ENCODE assay signal across 8 cellular contexts in the genomic region with DNA sequence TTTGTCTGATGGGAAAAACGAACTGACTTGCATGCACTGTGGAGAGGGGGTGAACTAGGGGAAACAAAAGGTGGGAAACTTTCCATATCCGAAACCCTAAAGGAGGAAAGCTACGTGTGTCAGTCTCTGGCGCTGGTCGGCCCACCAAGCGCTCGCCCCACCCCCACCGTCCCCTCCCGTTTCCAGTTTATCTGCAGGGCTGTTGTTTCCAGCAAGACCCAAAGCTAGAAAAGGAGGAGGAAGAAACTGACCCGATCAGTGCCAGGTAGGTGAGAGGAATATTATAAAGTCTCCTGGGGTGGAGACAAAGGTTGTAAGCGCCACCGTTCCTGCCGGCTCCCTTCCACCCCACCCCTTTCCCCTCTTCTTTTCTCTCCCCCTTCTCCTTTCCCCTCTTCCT. TPM values are rescaled to one million over a fixed set of nuclear protein-coding genes. Genes with fewer than 3 reads are reported as not detected.
DNase-seq lines count a peak whose midpoint lies in the region; ATAC-seq and TF ChIP-seq lines count a peak whose summit lies in the region.

No MANE protein-coding gene starts in this region.

- CTCF ChIA-PET in CD8-positive, alpha-beta memory T cell (lab: Charles Lee) = no interaction called here

- no peaks in the 10 kb centered on the region for H3K36me3 Mint-ChIP-seq in CD8-positive, alpha-beta memory T cell

- no peaks in the 10 kb centered on the region for H3K9me3 ChIP-seq in CD8-positive, alpha-beta memory T cell (ENCODE audit: low read length)
- H3K9me3 ChIP-seq in MG63 (no peaks in the 10 kb centered on the region), upper lobe of right lung (no peaks in the 10 kb centered on the region)

- peak overlapping the region; percentile 9 for H3K27ac ChIP-seq in CD8-positive, alpha-beta memory T cell (ENCODE audit: low read depth, low read length)
- H3K27ac ChIP-seq in cingulate gyrus (ENCODE audit: low read depth, low read length) (peak overlapping the region; percentile 90), upper lobe of right lung (peak overlapping the region; percentile 81)

- peak overlapping the region in 1 of 8 donors; percentile 26 for H3K27ac Mint-ChIP-seq in CD8-positive, alpha-beta memory T cell

- peak overlapping the region; percentile 78 to 84 (median 80) for H3K4me3 Mint-ChIP-seq in CD8-positive, alpha-beta memory T cell

- no peak for DNase-seq in CD8-positive, alpha-beta memory T cell
- DNase-seq in MG63 (no peak), lung microvascular endothelial cell (ENCODE audit: low read depth in 2 of 2) (peak; percentile 26 to 47), upper lobe of right lung (no peak), NCI-H2029 (lab: John Stamatoyannopoulos, UW) (no peak), T-helper 9 cell (no peak)

- H3K36me3 ChIP-seq in CD8-positive, alpha-beta memory T cell (ENCODE audit: insufficient read depth, low read length) = no peaks in the 10 kb centered on the region
- H3K36me3 ChIP-seq in MG63 = peaks cover 7% of the 10 kb centered on the region
- no peaks in the 10 kb centered on the region for H3K36me3 ChIP-seq in upper lobe of right lung

- POLR2A ChIA-PET in CD8-positive, alpha-beta memory T cell (lab: Charles Lee) = no interaction called here

- intact Hi-C loops in upper lobe of right lung (cut with DNase I) = no loop called here

- ATAC-seq in upper lobe of right lung (peak; percentile 59), HG03280 (IDR thresholded peaks at IDR 0.05; ENCODE audit: unreplicated experiment) (no peak)

- H3K4me3 ChIP-seq in CD8-positive, alpha-beta memory T cell (ENCODE audit: low read length) = no peak overlapping the region
- H3K4me3 ChIP-seq in MG63 (peak overlapping the region; percentile 72), upper lobe of right lung (peak overlapping the region; percentile 61)

- H3K4me1 ChIP-seq in CD8-positive, alpha-beta memory T cell (ENCODE audit: insufficient read depth, low read length) = no peaks in the 10 kb centered on the region
- no peaks in the 10 kb centered on the region for H3K4me1 ChIP-seq in upper lobe of right lung

- H3K27me3 Mint-ChIP-seq in CD8-positive, alpha-beta memory T cell = peaks cover 3 to 14% of the 10 kb centered on the region in 2 donors

- H3K27me3 ChIP-seq in CD8-positive, alpha-beta memory T cell (ENCODE audit: insufficient read depth, low read length, poor library complexity, severe bottlenecking) = no peaks in the 10 kb centered on the region
- H3K27me3 ChIP-seq in MG63 (no peaks in the 10 kb centered on the region), upper lobe of right lung (no peaks in the 10 kb centered on the region)

- peaks cover 6 to 10% (median 9%) of the 10 kb centered on the region in 3 donors for H3K4me1 Mint-ChIP-seq in CD8-positive, alpha-beta memory T cell

- TF ChIP-seq CTCF in upper lobe of right lung (IDR thresholded peaks at IDR 0.05) = no peak

- no peaks in the 10 kb centered on the region for H3K9me3 Mint-ChIP-seq in CD8-positive, alpha-beta memory T cell

RNA-seq across cellular contexts. Expression of a gene that starts 0.6 kb away (rescaled TPM):
- 1 to 10 TPM; 2.8 to 3.4 TPM for total RNA-seq in CD8-positive, alpha-beta memory T cell
- 1.0 TPM for polyA plus RNA-seq in CD8-positive, alpha-beta memory T cell
- total RNA-seq in MG63 (2014; rRNA removed; shearing (Covaris generic); ENCODE audit: low replicate concordance) = 44.1 and 97.3 TPM in 2 replicates
- 64.1 and 83.7 TPM in 2 replicates for total RNA-seq in lung microvascular endothelial cell
- total RNA-seq in upper lobe of right lung = 45.4 TPM

RNA-seq across cellular contexts. Expression of a gene that starts 19.4 kb away (rescaled TPM):
- total RNA-seq in CD8-positive, alpha-beta memory T cell = 10 to 100 TPM in 1 of 2 experiments, 1 to 10 TPM in 1; 9.5 to 10.6 TPM
- polyA plus RNA-seq in CD8-positive, alpha-beta memory T cell = 33.7 TPM
- total RNA-seq in MG63 (2014; rRNA removed; shearing (Covaris generic); ENCODE audit: low replicate concordance) = 153 and 210 TPM in 2 replicates
- total RNA-seq in lung microvascular endothelial cell (200 and 209 TPM in 2 replicates), upper lobe of right lung (124 TPM)

RNA-seq across cellular contexts. Expression of a gene that starts 26.9 kb away (rescaled TPM):
- total RNA-seq in CD8-positive, alpha-beta memory T cell = not detected
- polyA plus RNA-seq in CD8-positive, alpha-beta memory T cell = not detected
- total RNA-seq in MG63 (2014; rRNA removed; shearing (Covaris generic); ENCODE audit: low replicate concordance) = not detected in 2 replicates
- total RNA-seq in lung microvascular endothelial cell (0.22 TPM in 1 of 2 replicates, not detected in the other), upper lobe of right lung (2.6 TPM)

RNA-seq across cellular contexts. Expression of a gene that starts 46.1 kb away (rescaled TPM):
- 1 to 10 TPM; 8.9 to 9.0 TPM for total RNA-seq in CD8-positive, alpha-beta memory T cell
- 68.6 TPM for polyA plus RNA-seq in CD8-positive, alpha-beta memory T cell
- 0.57 TPM in 1 of 2 replicates, not detected in the other for total RNA-seq in MG63 (2014; rRNA removed; shearing (Covaris generic); ENCODE audit: low replicate concordance)
- 0.65 and 0.79 TPM in 2 replicates for total RNA-seq in lung microvascular endothelial cell
- total RNA-seq in upper lobe of right lung = 16.9 TPM

Comparison
In these comparisons a context has a peak if more than half of its experiments do, and no peak if none do; other contexts are left out.
1. DNase-seq: peak in lung microvascular endothelial cell (2 of 2); none in CD8-positive, alpha-beta memory T cell (0 of 5), MG63 (single experiment), upper lobe of right lung (single experiment), NCI-H2029 (single experiment) and T-helper 9 cell (single experiment).
2. H3K27ac ChIP-seq: peak in every context shown above with its lines; median percentile 90 in cingulate gyrus; 81 in upper lobe of right lung; 9 in CD8-positive, alpha-beta memory T cell.
3. RNA of a gene that starts 0.6 kb away (total RNA-seq): 64.1 to 83.7 TPM in lung microvascular endothelial cell, 45.4 TPM in upper lobe of right lung (single experiment) and 44.1 to 97.3 TPM in MG63; 2.8 to 3.4 TPM in CD8-positive, alpha-beta memory T cell; every median in the first group is over 10 times any median in the second.
4. RNA of a gene that starts 19.4 kb away (total RNA-seq): 200 to 209 TPM in lung microvascular endothelial cell, 153 to 210 TPM in MG63 and 124 TPM in upper lobe of right lung (single experiment); 9.5 to 10.6 TPM in CD8-positive, alpha-beta memory T cell; every median in the first group is over 10 times any median in the second.